In genomic region chr1:195897072-195897471, GRCh38 we compare ENCODE assay signal across 21 cellular contexts.
DNase-seq lines count a peak whose midpoint lies in the region; ATAC-seq and TF ChIP-seq lines count a peak whose summit lies in the region.
"Had no signal": no experiment of that assay in that cellular context is flagged by ENCODE, and none has a peak within 500 bp of the region (broad histone marks: within the 10 kb centered on the region; RNA-seq: fewer than 3 reads in every experiment).

No MANE protein-coding gene starts in this region.

- H3K27me3 Mint-ChIP-seq in endothelial cell (ENCODE audit: unreplicated experiment) = peaks cover 3% of the 10 kb centered on the region
- H3K27me3 Mint-ChIP-seq in activated T-cell treated with anti-CD3 and anti-CD28 coated beads, Interleukin-2, amount 50 U/mL, for 4 hours (ENCODE audit: low read depth) = no peaks in the 10 kb centered on the region
- H3K27me3 Mint-ChIP-seq: activated CD4-positive, alpha-beta memory T cell treated with anti-CD3 and anti-CD28 coated beads for 36 hours; stimulated activated naive CD8-positive, alpha-beta T cell treated with anti-CD3 and anti-CD28 coated beads, Interleukin-15, Interleukin-2, amounts not matched to agents 100 ng/mL and 50 ng/mL, for 24 hours; T-helper 17 cell had no signal

- peak; percentile 11 for TF ChIP-seq CTCF in endothelial cell (IDR thresholded peaks at IDR 0.05; ENCODE audit: unreplicated experiment)

- DNase-seq in ACHN (peak; percentile 24), ELF-1 (ENCODE audit: low read depth, low spot score) (peak; percentile 19), OCI-M1 (lab: John Stamatoyannopoulos, UW) (peak; percentile 81), endothelial cell (ENCODE audit: low spot score) (no peak), D341Med (ENCODE audit: low spot score) (no peak)
- DNase-seq in activated T-cell treated with anti-CD3 and anti-CD28 coated beads, Interleukin-2, amount 50 U/mL, for 4 hours = no peak
- DNase-seq: activated CD4-positive, alpha-beta memory T cell treated with anti-CD3 and anti-CD28 coated beads for 36 hours; activated gamma-delta T cell; colonic mucosa; head of caudate nucleus; immature natural killer cell; left ventricle myocardium inferior; NCI-H1048; NCI-H526; PC-9; psoas muscle; stimulated activated CD4-positive, alpha-beta T cell treated with anti-CD3 and anti-CD28 coated beads, Interleukin-4, amount 100 ng/mL, for 1 hour; T-helper 17 cell had no signal

- H3K27ac Mint-ChIP-seq in endothelial cell (ENCODE audit: unreplicated experiment) = no peak overlapping the region
- H3K27ac Mint-ChIP-seq: activated CD4-positive, alpha-beta memory T cell treated with anti-CD3 and anti-CD28 coated beads for 36 hours; brain; immature natural killer cell; stimulated activated naive CD8-positive, alpha-beta T cell treated with anti-CD3 and anti-CD28 coated beads, Interleukin-15, Interleukin-2, amounts not matched to agents 100 ng/mL and 50 ng/mL, for 24 hours; T-helper 17 cell had no signal

- no peak for ATAC-seq in HG03159 (IDR thresholded peaks at IDR 0.05; ENCODE audit: unreplicated experiment)
- no peak for ATAC-seq in activated T-cell treated with anti-CD3 and anti-CD28 coated beads, Interleukin-2, amount 50 U/mL, for 4 hours
- ATAC-seq: psoas muscle, T-helper 17 cell had no signal

- H3K9me3 Mint-ChIP-seq in endothelial cell (ENCODE audit: unreplicated experiment) = no peaks in the 10 kb centered on the region
- peaks cover 7% of the 10 kb centered on the region for H3K9me3 Mint-ChIP-seq in activated T-cell treated with anti-CD3 and anti-CD28 coated beads, Interleukin-2, amount 50 U/mL, for 4 hours
- H3K9me3 Mint-ChIP-seq: activated CD4-positive, alpha-beta memory T cell treated with anti-CD3 and anti-CD28 coated beads for 36 hours had no signal

- H3K4me3 Mint-ChIP-seq in endothelial cell (ENCODE audit: unreplicated experiment) = no peak overlapping the region
- H3K4me3 Mint-ChIP-seq in activated T-cell treated with anti-CD3 and anti-CD28 coated beads, Interleukin-2, amount 50 U/mL, for 4 hours = no peak overlapping the region
- H3K4me3 Mint-ChIP-seq: activated CD4-positive, alpha-beta memory T cell treated with anti-CD3 and anti-CD28 coated beads for 36 hours; brain; immature natural killer cell; stimulated activated naive CD8-positive, alpha-beta T cell treated with anti-CD3 and anti-CD28 coated beads, Interleukin-15, Interleukin-2, amounts not matched to agents 100 ng/mL and 50 ng/mL, for 24 hours; T-helper 17 cell had no signal

- in situ Hi-C loops in ACHN (cut with HindIII; ENCODE audit: low pct_ligation_motif_present, low pct_unique_long_range_greater_than_20kb, low sequenced_read_pairs) = no loop called here

- H3K4me1 Mint-ChIP-seq in endothelial cell (ENCODE audit: unreplicated experiment) = peaks cover 14% of the 10 kb centered on the region
- no peaks in the 10 kb centered on the region for H3K4me1 Mint-ChIP-seq in activated T-cell treated with anti-CD3 and anti-CD28 coated beads, Interleukin-2, amount 50 U/mL, for 4 hours (ENCODE audit: low read depth)
- H3K4me1 Mint-ChIP-seq: brain, immature natural killer cell, T-helper 17 cell had no signal

- H3K36me3 Mint-ChIP-seq in endothelial cell (ENCODE audit: low read depth, unreplicated experiment) = no peaks in the 10 kb centered on the region
- H3K36me3 Mint-ChIP-seq in activated T-cell treated with anti-CD3 and anti-CD28 coated beads, Interleukin-2, amount 50 U/mL, for 4 hours (ENCODE audit: insufficient read depth) = no peaks in the 10 kb centered on the region
- H3K36me3 Mint-ChIP-seq: activated CD4-positive, alpha-beta memory T cell treated with anti-CD3 and anti-CD28 coated beads for 36 hours; brain had no signal

Comparison
In these comparisons a context has a peak if more than half of its experiments do, and no peak if none do; other contexts are left out.
1. DNase-seq: peak in ACHN (single experiment), ELF-1 (single experiment) and OCI-M1 (single experiment); none in endothelial cell (single experiment), activated T-cell treated with anti-CD3 and anti-CD28 coated beads, Interleukin-2, amount 50 U/mL, for 4 hours (single experiment) and D341Med (single experiment).